In the genomic region with DNA sequence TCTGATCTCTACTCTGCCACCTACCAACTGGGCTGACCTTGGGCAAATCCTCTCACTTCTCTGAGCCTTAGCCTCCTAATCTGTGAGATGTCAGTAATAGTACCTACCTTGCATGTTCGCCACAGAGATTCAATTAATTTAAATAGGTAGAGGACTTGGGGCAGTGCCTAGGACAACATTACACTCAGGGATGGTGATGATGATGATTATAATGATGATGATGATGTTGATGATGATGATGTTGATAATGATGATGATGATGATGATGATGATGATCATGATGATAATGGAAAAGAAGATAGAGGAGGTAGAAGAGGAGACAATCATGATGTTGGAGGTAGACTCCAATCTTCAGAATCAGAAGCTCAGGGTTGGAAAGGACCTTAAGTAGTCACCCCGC, we compare ENCODE assay signal across 18 cellular contexts. TPM values are rescaled to one million over a fixed set of nuclear protein-coding genes. Genes with fewer than 3 reads are reported as not detected.
DNase-seq lines count a peak whose midpoint lies in the region; ATAC-seq and TF ChIP-seq lines count a peak whose summit lies in the region.
"Had no signal": no experiment of that assay in that cellular context is flagged by ENCODE, and none has a peak within 500 bp of the region (broad histone marks: within the 10 kb centered on the region; RNA-seq: fewer than 3 reads in every experiment).

No MANE protein-coding gene starts in this region.

- H3K4me2 ChIP-seq in BLaER1 treated with 17β-estradiol and CSF1 and Interleukin-3, amounts not matched to agents 10 nM and 100 nM = peak overlapping the region in 8 of 11 experiments; percentile 28 to 71 (median 56); a peak in 16 of 22 replicates
- H3K4me2 ChIP-seq: A549 had no signal

- peak overlapping the region; percentile 13 for H3K27ac ChIP-seq in left ventricle myocardium inferior (replicated peaks)
- H3K27ac ChIP-seq in BLaER1 treated with 17β-estradiol and CSF1 and Interleukin-3, amounts not matched to agents 10 nM and 100 nM = peak overlapping the region in 1 of 11 experiments; percentile 27; a peak in 2 of 22 replicates
- peak overlapping the region; percentile 53 for H3K27ac ChIP-seq in temporal lobe (ENCODE audit: low read depth, low read length)
- no peak overlapping the region for H3K27ac ChIP-seq in body of pancreas
- H3K27ac ChIP-seq: A549, C4-2B had no signal

- H3K4me1 ChIP-seq in left ventricle myocardium inferior (peaks cover 15% of the 10 kb centered on the region), body of pancreas (no peaks in the 10 kb centered on the region)
- H3K4me1 ChIP-seq in BLaER1 treated with 17β-estradiol and CSF1 and Interleukin-3, amounts not matched to agents 10 nM and 100 nM = peaks cover 0 to 50% (median 39%) of the 10 kb centered on the region in 10 experiments; a peak in 17 of 20 replicates
- H3K4me1 ChIP-seq: A549, BE2C, Caco-2, HAP-1 had no signal

- H4K20me1 ChIP-seq in BLaER1 treated with 17β-estradiol and CSF1 and Interleukin-3, amounts not matched to agents 10 nM and 100 nM = no peaks in the 10 kb centered on the region

- H3K36me3 ChIP-seq in left ventricle myocardium inferior (no peaks in the 10 kb centered on the region), body of pancreas (replicated peaks in 1 of 2; ENCODE audit: insufficient read depth in 1 of 2, low read depth in 2 of 2) (no peaks in the 10 kb centered on the region)
- H3K36me3 ChIP-seq in BLaER1 treated with 17β-estradiol and CSF1 and Interleukin-3, amounts not matched to agents 10 nM and 100 nM = no peaks in the 10 kb centered on the region
- H3K36me3 ChIP-seq: BE2C, HAP-1 had no signal

- TF ChIP-seq POLR2A in body of pancreas (IDR thresholded peaks at IDR 0.05) = no peak

- no peaks in the 10 kb centered on the region for H3K9me3 ChIP-seq in left ventricle myocardium inferior (replicated peaks)
- H3K9me3 ChIP-seq in BLaER1 treated with 17β-estradiol and CSF1 and Interleukin-3, amounts not matched to agents 10 nM and 100 nM (replicated peaks in 1 of 11) = peaks cover 0 to 20% (median 0%) of the 10 kb centered on the region in 11 experiments; a peak in 9 of 22 replicates
- no peaks in the 10 kb centered on the region for H3K9me3 ChIP-seq in body of pancreas
- H3K9me3 ChIP-seq: A549, BE2C, Caco-2, HAP-1 had no signal

- TF ChIP-seq CTCF in left ventricle myocardium inferior (IDR thresholded peaks at IDR 0.05; ENCODE audit: borderline replicate concordance) (no peak), body of pancreas (IDR thresholded peaks at IDR 0.05) (no peak)

- no peak overlapping the region for H3K9ac ChIP-seq in BLaER1 treated with 17β-estradiol and CSF1 and Interleukin-3, amounts not matched to agents 10 nM and 100 nM

- H3K4me3 ChIP-seq in left ventricle myocardium inferior = no peak overlapping the region
- no peak overlapping the region for H3K4me3 ChIP-seq in BLaER1 treated with 17β-estradiol and CSF1 and Interleukin-3, amounts not matched to agents 10 nM and 100 nM
- H3K4me3 ChIP-seq in body of pancreas = no peak overlapping the region
- H3K4me3 ChIP-seq: A549, HAP-1 had no signal

- DNase-seq in left ventricle myocardium inferior (no peak), cardiac septum (ENCODE audit: low spot score) (no peak), body of pancreas (no peak)
- DNase-seq: 8988T; AML-193; BE2C; Caco-2; CD4-positive, CD25-positive, alpha-beta regulatory T cell; CD8-positive, alpha-beta T cell; DMS153; DND-41; GOT3 had no signal

- ATAC-seq in HG02970 (IDR thresholded peaks at IDR 0.05; ENCODE audit: low FRiP score, unreplicated experiment) = no peak
- no peak for ATAC-seq in body of pancreas
- ATAC-seq: A549; CD8-positive, alpha-beta T cell had no signal

- no peaks in the 10 kb centered on the region for H3K27me3 ChIP-seq in left ventricle myocardium inferior (ENCODE audit: low read depth)
- H3K27me3 ChIP-seq in BLaER1 treated with 17β-estradiol and CSF1 and Interleukin-3, amounts not matched to agents 10 nM and 100 nM = no peaks in the 10 kb centered on the region
- no peaks in the 10 kb centered on the region for H3K27me3 ChIP-seq in body of pancreas
- H3K27me3 ChIP-seq: BE2C had no signal

- intact Hi-C loops in left ventricle myocardium inferior (cut with micrococcal nuclease) = no loop called here
- intact Hi-C loops in cardiac septum (cut with DNase I) = loop anchor here (5.0 kb wide), 1 partner anchor 328 kb away; the partner anchor contains the start of gene FGF18
- intact Hi-C loops in body of pancreas (cut with DNase I) = no loop called here

- WGBS in body of pancreas, 2 donors = 92 to 100% methylated on average over 2 of the region's 2 CpGs

RNA-seq across cellular contexts. Expression of gene SMIM23, which starts 40.7 kb away (rescaled TPM):
- total RNA-seq in left ventricle myocardium inferior = not detected
- not detected for total RNA-seq in cardiac septum
- total RNA-seq in temporal lobe = not detected
- total RNA-seq in body of pancreas = not detected
- total RNA-seq: Caco-2; CD4-positive, CD25-positive, alpha-beta regulatory T cell; CD8-positive, alpha-beta T cell had no signal

Comparison
In these comparisons a context has a peak if more than half of its experiments do, and no peak if none do; other contexts are left out.
1. H3K27ac ChIP-seq: peak in left ventricle myocardium inferior (single experiment) and temporal lobe (single experiment); none in body of pancreas (0 of 4).